Comparison of ENCODE assay signal across 9 cellular contexts in genomic region chr12:29066061-29066588, GRCh38.
A peak's percentile ranks its signal among the peaks of the same experiment; 100 is the strongest.
DNase-seq lines count a peak whose midpoint lies in the region; ATAC-seq and TF ChIP-seq lines count a peak whose summit lies in the region.
"Had no signal": no experiment of that assay in that cellular context is flagged by ENCODE, and none has a peak within 500 bp of the region (broad histone marks: within the 10 kb centered on the region; RNA-seq: fewer than 3 reads in every experiment).

No MANE protein-coding gene starts in this region.

- H3K4ac ChIP-seq in mesenchymal stem cell (ENCODE audit: low read depth in 1 of 2, low read length in 2 of 2), result no peak overlapping the region

- H3K4me2 ChIP-seq in mesenchymal stem cell (ENCODE audit: low read length, poor library complexity, severe bottlenecking), result no peak overlapping the region

- H4K8ac ChIP-seq in mesenchymal stem cell (ENCODE audit: low read length), result no peak overlapping the region

- no peak overlapping the region for H3K27ac ChIP-seq in mesenchymal stem cell (ENCODE audit: low read length, poor library complexity, severe bottlenecking)
- H3K27ac ChIP-seq: heart left ventricle had no signal

- H3K36me3 ChIP-seq in mesenchymal stem cell (ENCODE audit: control insufficient read depth in 1 of 2, insufficient read depth in 2 of 2, low read depth in 1 of 2, low read length in 2 of 2), result no peaks in the 10 kb centered on the region
- H3K36me3 ChIP-seq: heart left ventricle had no signal

- H2BK15ac ChIP-seq in mesenchymal stem cell (ENCODE audit: low read depth, poor library complexity, severe bottlenecking), result no peak overlapping the region

- no peak overlapping the region for H3K9ac ChIP-seq in mesenchymal stem cell (ENCODE audit: low read length)

- TF ChIP-seq CTCF in astrocyte of the cerebellum (IDR thresholded peaks at IDR 0.05; ENCODE audit: low read depth, low read length, missing control alignments), result no peak

- no peak overlapping the region for H2BK12ac ChIP-seq in mesenchymal stem cell (ENCODE audit: low read length in 2 of 2)

- H3K79me1 ChIP-seq in mesenchymal stem cell (replicated peaks; ENCODE audit: low read length, poor library complexity, severe bottlenecking), result no peaks in the 10 kb centered on the region

- peaks cover 0 to 10% of the 10 kb centered on the region in 2 experiments for H3K27me3 ChIP-seq in mesenchymal stem cell (ENCODE audit: control insufficient read depth in 1 of 2, insufficient read depth in 1 of 2, low read length in 2 of 2)
- H3K27me3 ChIP-seq: heart left ventricle had no signal

- no peak overlapping the region for H3K14ac ChIP-seq in mesenchymal stem cell (ENCODE audit: low read length in 2 of 2)

- H3K9me3 ChIP-seq in mesenchymal stem cell (ENCODE audit: control insufficient read depth, low read length), result no peaks in the 10 kb centered on the region
- H3K9me3 ChIP-seq: heart left ventricle had no signal

- in situ Hi-C loops in astrocyte of the cerebellum (cut with HindIII; ENCODE audit: low sequenced_read_pairs), result no loop called here

- H2BK5ac ChIP-seq in mesenchymal stem cell (ENCODE audit: low read depth, low read length, poor library complexity, severe bottlenecking), result no peak overlapping the region

- H3K23ac ChIP-seq in mesenchymal stem cell (ENCODE audit: low read length in 2 of 2), result no peak overlapping the region

- no peak overlapping the region for H3K18ac ChIP-seq in mesenchymal stem cell (ENCODE audit: low read depth in 1 of 2, low read length in 2 of 2)

- no peak for TF ChIP-seq POLR2A in GM18505 (IDR thresholded peaks at IDR 0.05; ENCODE audit: borderline replicate concordance, extremely low read depth, insufficient read depth, insufficient read length)

- no peak overlapping the region for H2AFZ ChIP-seq in mesenchymal stem cell (ENCODE audit: low read depth, low read length)

- H4K91ac ChIP-seq in mesenchymal stem cell (ENCODE audit: low read length), result no peak overlapping the region

- no peak overlapping the region for H2BK120ac ChIP-seq in mesenchymal stem cell (ENCODE audit: low read depth, low read length)

- no peaks in the 10 kb centered on the region for H3K4me1 ChIP-seq in mesenchymal stem cell (ENCODE audit: control insufficient read depth, insufficient read depth, low read depth, low read length)

- DNase-seq in astrocyte of the cerebellum (ENCODE audit: low read depth) (peak; percentile 55), mesenchymal stem cell (peak; percentile 48), RPMI8226 (no peak)
- DNase-seq in stimulated activated naive CD4-positive, alpha-beta T cell (lab: John Stamatoyannopoulos, UW), result no peak

- no peak overlapping the region for H2AK5ac ChIP-seq in mesenchymal stem cell (ENCODE audit: low read length, severe bottlenecking)

- H3K4me3 ChIP-seq in astrocyte of the cerebellum (ENCODE audit: low read depth, low read length), result no peak overlapping the region
- no peak overlapping the region for H3K4me3 ChIP-seq in mesenchymal stem cell (ENCODE audit: insufficient read depth in 1 of 2, low read depth in 1 of 2, low read length in 2 of 2)
- H3K4me3 ChIP-seq: heart left ventricle had no signal

- ATAC-seq in GM18505 (IDR thresholded peaks at IDR 0.05; ENCODE audit: unreplicated experiment) (peak; percentile 85), HG03175 (IDR thresholded peaks at IDR 0.05; ENCODE audit: unreplicated experiment) (peak; percentile 55), HG02981 (IDR thresholded peaks at IDR 0.05; ENCODE audit: unreplicated experiment) (no peak), HG03280 (IDR thresholded peaks at IDR 0.05; ENCODE audit: unreplicated experiment) (no peak)

- 100% methylated on average over 1 of the region's 1 CpG for WGBS in mesenchymal stem cell

Comparison
In these comparisons a context has a peak if more than half of its experiments do, and no peak if none do; other contexts are left out.
1. ATAC-seq: peak in GM18505 (single experiment) and HG03175 (single experiment); none in HG02981 (single experiment) and HG03280 (single experiment).
2. DNase-seq: peak in astrocyte of the cerebellum (single experiment) and mesenchymal stem cell (single experiment); none in stimulated activated naive CD4-positive, alpha-beta T cell (0 of 6) and RPMI8226 (single experiment).